In genomic region chr3:125212096-125212508, GRCh38 we compare ENCODE assay signal across 10 cellular contexts. TPM values are rescaled to one million over a fixed set of nuclear protein-coding genes. Genes with fewer than 3 reads are reported as not detected.
A peak's percentile ranks its signal among the peaks of the same experiment; 100 is the strongest.
DNase-seq lines count a peak whose midpoint lies in the region; ATAC-seq and TF ChIP-seq lines count a peak whose summit lies in the region.
"Had no signal": no experiment of that assay in that cellular context is flagged by ENCODE, and none has a peak within 500 bp of the region (broad histone marks: within the 10 kb centered on the region; RNA-seq: fewer than 3 reads in every experiment).

No MANE protein-coding gene starts in this region.

- H3K4me1 ChIP-seq in Peyer's patch (peaks cover 0 to 14% (median 4%) of the 10 kb centered on the region in 4 donors), foreskin keratinocyte (no peaks in the 10 kb centered on the region)

- TF ChIP-seq CTCF in Calu3 (IDR thresholded peaks at IDR 0.05; ENCODE audit: unreplicated experiment) (no peak), Peyer's patch (IDR thresholded peaks at IDR 0.05) (no peak), foreskin keratinocyte (conservative IDR thresholded peaks at IDR 0.05) (no peak), osteocyte (IDR thresholded peaks at IDR 0.05) (no peak)

- peak overlapping the region; percentile 43 for H3K27ac Mint-ChIP-seq in Calu3 (ENCODE audit: unreplicated experiment)
- H3K27ac Mint-ChIP-seq in osteocyte (ENCODE audit: unreplicated experiment) = no peak overlapping the region

- CTCF ChIA-PET in Calu3 (lab: Charles Lee) = interaction anchor here (0.8 kb wide), 1 partner anchor 10 kb away, joined by 4 read pairs; no protein-coding TSS in a partner anchor

- intact Hi-C loops in Calu3 (cut with micrococcal nuclease; ENCODE audit: unreplicated experiment) = no loop called here

- H3K4me3 ChIP-seq in Peyer's patch = peak overlapping the region; percentile 35 to 66 (median 45)

- no TSS peak for BruUV-seq in Calu3 (replicated peaks; lab: Mats Ljungman, UMichigan)

- no peak for TF ChIP-seq POLR2A in Peyer's patch (IDR thresholded peaks at IDR 0.05)

- H3K27me3 ChIP-seq in Peyer's patch = peaks cover 0 to 11% of the 10 kb centered on the region in 2 donors
- no peaks in the 10 kb centered on the region for H3K27me3 ChIP-seq in foreskin keratinocyte

- peak; percentile 47 for ATAC-seq in foreskin keratinocyte

- H3K36me3 Mint-ChIP-seq in Calu3 (ENCODE audit: insufficient read depth, unreplicated experiment) (peaks cover 19% of the 10 kb centered on the region), osteocyte (ENCODE audit: unreplicated experiment) (no peaks in the 10 kb centered on the region)

- no peaks in the 10 kb centered on the region for H3K36me3 ChIP-seq in Peyer's patch

- peak; percentile 31 for DNase-seq in Calu3
- no peak for DNase-seq in Peyer's patch
- DNase-seq in foreskin keratinocyte = no peak
- DNase-seq in osteocyte (ENCODE audit: extremely low spot score, unreplicated experiment) = no peak
- no peak for DNase-seq in mucosa of gallbladder (ENCODE audit: low spot score)
- no peak for DNase-seq in RKO (ENCODE audit: low spot score)
- no peak for DNase-seq in GF-D8 (lab: John Stamatoyannopoulos, UW)
- DNase-seq in MV-4-11 (lab: John Stamatoyannopoulos, UW) = no peak
- DNase-seq: NCI-H1417 treated with DMSO at 0.1 percent for 48 hours; stimulated activated CD8-positive, alpha-beta memory T cell treated with anti-CD3 and anti-CD28 coated beads, Interleukin-4, amount 100 ng/mL, for 48 hours had no signal

- H3K4me1 Mint-ChIP-seq in Calu3 (ENCODE audit: low read depth, unreplicated experiment) (peaks cover 38% of the 10 kb centered on the region), osteocyte (ENCODE audit: unreplicated experiment) (peaks cover 20% of the 10 kb centered on the region)

- H3K9me3 ChIP-seq in Peyer's patch = no peaks in the 10 kb centered on the region

- H3K9me3 Mint-ChIP-seq in Calu3 (ENCODE audit: low read depth, unreplicated experiment) (no peaks in the 10 kb centered on the region), osteocyte (ENCODE audit: unreplicated experiment) (no peaks in the 10 kb centered on the region)

- H3K27me3 Mint-ChIP-seq in Calu3 (ENCODE audit: unreplicated experiment) (no peaks in the 10 kb centered on the region), osteocyte (ENCODE audit: unreplicated experiment) (no peaks in the 10 kb centered on the region)

- peak overlapping the region; percentile 74 for H3K4me3 Mint-ChIP-seq in Calu3 (ENCODE audit: low read depth, unreplicated experiment)
- H3K4me3 Mint-ChIP-seq in osteocyte (ENCODE audit: unreplicated experiment) = peak overlapping the region; percentile 65

- peak overlapping the region in 3 of 4 donors; percentile 9 to 59 (median 21) for H3K27ac ChIP-seq in Peyer's patch
- peak overlapping the region; percentile 50 for H3K27ac ChIP-seq in foreskin keratinocyte

RNA-seq across cellular contexts. Expression of gene SLC12A8, which starts 0.4 kb away (rescaled TPM):
- total RNA-seq in Calu3 (2022) (15.5 and 16.8 TPM in 2 replicates), Peyer's patch (10 to 100 TPM; 24.2 to 31.4 (median 26.3) TPM), foreskin keratinocyte (10.5 and 11.2 TPM in 2 replicates), osteocyte (2.0 and 3.0 TPM in 2 replicates), mucosa of gallbladder (49.5 TPM)
- polyA plus RNA-seq in foreskin keratinocyte = 6.0 and 6.9 TPM in 2 replicates
